ENCODE assay signal across 8 cellular contexts in the genomic region with DNA sequence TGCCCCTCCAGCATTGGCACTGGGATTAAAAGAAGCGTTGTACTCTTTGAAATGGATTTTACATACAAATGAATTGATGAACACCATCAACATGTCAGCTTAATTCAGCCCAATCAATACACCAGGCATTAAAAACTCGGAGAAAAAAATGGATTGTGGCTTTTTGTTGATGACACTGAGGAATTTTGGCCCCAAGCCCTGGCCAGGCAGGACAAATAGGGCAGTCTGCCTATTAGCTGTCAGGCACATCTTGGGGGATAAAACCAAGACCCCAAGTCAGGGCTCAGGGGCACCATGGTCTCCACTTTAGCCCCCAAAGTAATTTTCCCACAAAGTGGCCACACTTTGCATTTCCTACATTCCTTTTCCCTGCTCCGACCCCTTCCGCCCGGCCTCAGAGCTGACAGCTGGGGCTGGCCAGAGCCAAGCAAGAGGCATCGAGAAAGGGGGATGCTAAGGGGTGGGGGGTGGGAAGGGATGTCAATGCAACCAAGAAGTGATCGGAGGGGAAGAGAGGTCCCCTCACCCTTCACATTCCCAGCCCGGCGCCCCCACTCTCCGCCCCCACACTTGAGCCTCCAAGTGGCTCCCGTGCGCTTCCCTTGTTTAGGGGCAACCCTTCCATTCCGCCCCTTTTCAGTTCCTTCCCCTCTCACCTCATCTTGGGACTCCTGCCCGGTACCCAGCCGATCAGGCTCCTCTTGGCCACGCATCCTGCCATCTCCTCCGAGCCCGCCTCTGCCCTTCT. TPM values are rescaled to one million over a fixed set of nuclear protein-coding genes. Genes with fewer than 3 reads are reported as not detected.
DNase-seq lines count a peak whose midpoint lies in the region; ATAC-seq and TF ChIP-seq lines count a peak whose summit lies in the region.

No MANE protein-coding gene starts in this region.

- H3K27ac Mint-ChIP-seq in activated CD8-positive, alpha-beta memory T cell treated with anti-CD3 and anti-CD28 coated beads, Interleukin-2, amount 10 ng/mL, durations not matched to agents 7 days and 5 days, result peak overlapping the region; percentile 82
- no peak overlapping the region for H3K27ac Mint-ChIP-seq in T-helper 17 cell

- no peaks in the 10 kb centered on the region for H3K9me3 Mint-ChIP-seq in activated CD8-positive, alpha-beta memory T cell treated with anti-CD3 and anti-CD28 coated beads, Interleukin-2, amount 10 ng/mL, durations not matched to agents 7 days and 5 days (ENCODE audit: low read depth)

- H3K4me3 ChIP-seq in fibroblast of villous mesenchyme (ENCODE audit: low read depth, low read length), result peak overlapping the region; percentile 92
- H3K4me3 ChIP-seq in retinal pigment epithelial cell (ENCODE audit: low read length), result peak overlapping the region; percentile 76

- peaks cover 2% of the 10 kb centered on the region for H3K36me3 Mint-ChIP-seq in activated CD8-positive, alpha-beta memory T cell treated with anti-CD3 and anti-CD28 coated beads, Interleukin-2, amount 10 ng/mL, durations not matched to agents 7 days and 5 days
- H3K36me3 Mint-ChIP-seq in T-helper 17 cell (ENCODE audit: low read depth), result no peaks in the 10 kb centered on the region

- CTCF ChIA-PET in activated CD8-positive, alpha-beta memory T cell treated with anti-CD3 and anti-CD28 coated beads, Interleukin-2, amount 10 ng/mL, durations not matched to agents 7 days and 5 days (lab: Charles Lee), result interaction anchor here (1.7 to 3.6 kb wide), 2 partner anchors 8 to 10 kb away, joined by 5 to 11 read pairs; no protein-coding TSS in a partner anchor

- no peak for DNase-seq in activated CD8-positive, alpha-beta memory T cell treated with anti-CD3 and anti-CD28 coated beads, Interleukin-2, amount 10 ng/mL, durations not matched to agents 7 days and 5 days
- DNase-seq in activated CD8-positive, alpha-beta memory T cell treated with anti-CD3 and anti-CD28 coated beads, Interleukin-2, amount 50 U/mL, for 4 hours, result no peak
- peak in 1 of 3 donors; percentile 12 for DNase-seq in T-helper 17 cell
- DNase-seq in fibroblast of villous mesenchyme (ENCODE audit: low read depth), result no peak
- no peak for DNase-seq in retinal pigment epithelial cell (ENCODE audit: low read depth)
- no peak for DNase-seq in H4 (ENCODE audit: low spot score)
- DNase-seq in DMS153 treated with DMSO at 0.1 percent for 48 hours (lab: John Stamatoyannopoulos, UW; ENCODE audit: unreplicated experiment), result no peak

- H3K4me1 Mint-ChIP-seq in activated CD8-positive, alpha-beta memory T cell treated with anti-CD3 and anti-CD28 coated beads, Interleukin-2, amount 10 ng/mL, durations not matched to agents 7 days and 5 days, result peaks cover 17% of the 10 kb centered on the region
- peaks cover 14% of the 10 kb centered on the region for H3K4me1 Mint-ChIP-seq in T-helper 17 cell

- H3K27me3 Mint-ChIP-seq in activated CD8-positive, alpha-beta memory T cell treated with anti-CD3 and anti-CD28 coated beads, Interleukin-2, amount 10 ng/mL, durations not matched to agents 7 days and 5 days, result peaks cover 7% of the 10 kb centered on the region
- H3K27me3 Mint-ChIP-seq in T-helper 17 cell, result peaks cover 4% of the 10 kb centered on the region

- no peak for TF ChIP-seq CTCF in fibroblast of villous mesenchyme (IDR thresholded peaks at IDR 0.05; ENCODE audit: insufficient read depth, low read depth, low read length)
- no peak for TF ChIP-seq CTCF in retinal pigment epithelial cell (conservative IDR thresholded peaks at IDR 0.05; ENCODE audit: low read depth, low read length)

- H3K4me3 Mint-ChIP-seq in activated CD8-positive, alpha-beta memory T cell treated with anti-CD3 and anti-CD28 coated beads, Interleukin-2, amount 10 ng/mL, durations not matched to agents 7 days and 5 days, result peak overlapping the region; percentile 91
- peak overlapping the region; percentile 98 for H3K4me3 Mint-ChIP-seq in T-helper 17 cell

- H3K9me3 ChIP-seq in T-helper 17 cell (ENCODE audit: control insufficient read depth, low read length, poor library complexity, severe bottlenecking), result no peaks in the 10 kb centered on the region

- ATAC-seq in activated CD8-positive, alpha-beta memory T cell treated with anti-CD3 and anti-CD28 coated beads, Interleukin-2, amount 10 ng/mL, durations not matched to agents 7 days and 5 days, result no peak
- ATAC-seq in T-helper 17 cell, result no peak
- ATAC-seq in GM19328 (IDR thresholded peaks at IDR 0.05; ENCODE audit: unreplicated experiment), result no peak

RNA-seq across cellular contexts. Expression of a gene that starts 0.7 kb away (rescaled TPM):
- 10 to 100 TPM in 1 of 2 experiments, 1 to 10 TPM in 1; 7.6 to 11.8 TPM for total RNA-seq in activated CD8-positive, alpha-beta memory T cell treated with anti-CD3 and anti-CD28 coated beads, Interleukin-2, amount 10 ng/mL, durations not matched to agents 7 days and 5 days
- 1 to 10 TPM; 2.6 to 6.9 TPM for total RNA-seq in T-helper 17 cell
- total RNA-seq in fibroblast of villous mesenchyme, result 21.2 and 30.9 TPM in 2 replicates
- 12.9 and 17.5 TPM in 2 replicates for total RNA-seq in H4 (2014; rRNA removed; shearing (Covaris generic))

RNA-seq across cellular contexts. Expression of a gene that starts 34.0 kb away (rescaled TPM):
- not detected for total RNA-seq in activated CD8-positive, alpha-beta memory T cell treated with anti-CD3 and anti-CD28 coated beads, Interleukin-2, amount 10 ng/mL, durations not matched to agents 7 days and 5 days
- total RNA-seq in T-helper 17 cell, result not detected
- 0.64 and 0.86 TPM in 2 replicates for total RNA-seq in fibroblast of villous mesenchyme
- 18.3 and 20.7 TPM in 2 replicates for total RNA-seq in H4 (2014; rRNA removed; shearing (Covaris generic))

Comparison
In these comparisons a context has a peak if more than half of its experiments do, and no peak if none do; other contexts are left out.
1. RNA of a gene that starts 34.0 kb away (total RNA-seq): 18.3 to 20.7 TPM in H4; 0.64 to 0.86 TPM in fibroblast of villous mesenchyme, not detected in activated CD8-positive, alpha-beta memory T cell treated with anti-CD3 and anti-CD28 coated beads, Interleukin-2, amount 10 ng/mL, durations not matched to agents 7 days and 5 days and not detected in T-helper 17 cell; every median in the first group is over 10 times any median in the second.